8 cellular contexts compared by ENCODE assay signal in genomic region chr14:81220488-81220766, GRCh38. TPM values are rescaled to one million over a fixed set of nuclear protein-coding genes. Genes with fewer than 3 reads are reported as not detected.
DNase-seq lines count a peak whose midpoint lies in the region; ATAC-seq and TF ChIP-seq lines count a peak whose summit lies in the region.

No MANE protein-coding gene starts in this region.

- peaks cover 13% of the 10 kb centered on the region for H3K4me1 Mint-ChIP-seq in Calu3 (ENCODE audit: low read depth, unreplicated experiment)

- H3K9me3 Mint-ChIP-seq in Calu3 (ENCODE audit: low read depth, unreplicated experiment): no peaks in the 10 kb centered on the region

- H3K27ac ChIP-seq in neutrophil: peak overlapping the region; percentile 95

- H3K27me3 ChIP-seq in endocrine pancreas (ENCODE audit: control insufficient read depth, insufficient read depth, low read length): no peaks in the 10 kb centered on the region
- no peaks in the 10 kb centered on the region for H3K27me3 ChIP-seq in neutrophil

- BruUV-seq in Calu3 (replicated peaks; lab: Mats Ljungman, UMichigan): no TSS peak

- intact Hi-C loops in Calu3 (cut with micrococcal nuclease; ENCODE audit: unreplicated experiment) (no loop called here), sciatic nerve (cut with DNase I) (no loop called here)

- peak overlapping the region; percentile 89 for H3K4me3 Mint-ChIP-seq in Calu3 (ENCODE audit: low read depth, unreplicated experiment)

- H3K4me3 ChIP-seq in endocrine pancreas (ENCODE audit: control insufficient read depth, insufficient read depth, low read length) (peak overlapping the region; percentile 36), neutrophil (ENCODE audit: low read depth in 1 of 2, low read length in 1 of 2) (peak overlapping the region; percentile 82 to 99)

- no peaks in the 10 kb centered on the region for H3K9me3 ChIP-seq in endocrine pancreas (ENCODE audit: control insufficient read depth, low read length)
- no peaks in the 10 kb centered on the region for H3K9me3 ChIP-seq in neutrophil

- ATAC-seq in sciatic nerve (no peak), HG02610 (IDR thresholded peaks at IDR 0.05; ENCODE audit: unreplicated experiment) (no peak)

- CTCF ChIA-PET in Calu3 (lab: Charles Lee): interaction anchor here (0.6 to 1.3 kb wide), 4 partner anchors 29 to 307 kb away, joined by 3 to 8 read pairs (median 5); no protein-coding TSS in a partner anchor

- DNase-seq in Calu3 (no peak), OCI-M1 (lab: John Stamatoyannopoulos, UW) (peak; percentile 55), sciatic nerve (ENCODE audit: low spot score) (no peak)
- no peak for DNase-seq in stimulated activated CD4-positive, alpha-beta T cell treated with anti-CD3 and anti-CD28 coated beads, Interleukin-1b, Interleukin-23, amount 100 ng/mL, for 48 hours
- DNase-seq in stimulated activated CD4-positive, alpha-beta T cell treated with anti-CD3 and anti-CD28 coated beads, Interleukin-2, amount 100 ng/mL, for 24 hours: no peak

- peak overlapping the region; percentile 98 for H3K27ac Mint-ChIP-seq in Calu3 (ENCODE audit: unreplicated experiment)

- no peak for TF ChIP-seq CTCF in Calu3 (IDR thresholded peaks at IDR 0.05; ENCODE audit: unreplicated experiment)
- TF ChIP-seq CTCF in neutrophil (IDR thresholded peaks at IDR 0.05): no peak

- peaks cover 40% of the 10 kb centered on the region for H3K36me3 Mint-ChIP-seq in Calu3 (ENCODE audit: insufficient read depth, unreplicated experiment)

- H3K4me1 ChIP-seq in endocrine pancreas (ENCODE audit: control insufficient read depth, insufficient read depth, low read length) (peaks cover 24% of the 10 kb centered on the region), neutrophil (ENCODE audit: control insufficient read depth in 1 of 2, insufficient read depth in 1 of 2, low read depth in 1 of 2, low read length in 1 of 2) (peaks cover 27 to 35% of the 10 kb centered on the region in 2 experiments)

- H3K27me3 Mint-ChIP-seq in Calu3 (ENCODE audit: unreplicated experiment): no peaks in the 10 kb centered on the region

- peak overlapping the region; percentile 96 for H3K9ac ChIP-seq in endocrine pancreas (ENCODE audit: control insufficient read depth, insufficient read depth, low read length)

- H3K36me3 ChIP-seq in endocrine pancreas (ENCODE audit: control insufficient read depth, insufficient read depth, low read length) (no peaks in the 10 kb centered on the region), neutrophil (peaks cover 11% of the 10 kb centered on the region)

RNA-seq across cellular contexts. Expression of gene GTF2A1, which starts 0.3 kb away (rescaled TPM):
- total RNA-seq in Calu3 (2022): 35.9 and 45.6 TPM in 2 replicates
- 34.0 TPM for total RNA-seq in sciatic nerve
